13 cellular contexts compared by ENCODE assay signal in the genomic region with DNA sequence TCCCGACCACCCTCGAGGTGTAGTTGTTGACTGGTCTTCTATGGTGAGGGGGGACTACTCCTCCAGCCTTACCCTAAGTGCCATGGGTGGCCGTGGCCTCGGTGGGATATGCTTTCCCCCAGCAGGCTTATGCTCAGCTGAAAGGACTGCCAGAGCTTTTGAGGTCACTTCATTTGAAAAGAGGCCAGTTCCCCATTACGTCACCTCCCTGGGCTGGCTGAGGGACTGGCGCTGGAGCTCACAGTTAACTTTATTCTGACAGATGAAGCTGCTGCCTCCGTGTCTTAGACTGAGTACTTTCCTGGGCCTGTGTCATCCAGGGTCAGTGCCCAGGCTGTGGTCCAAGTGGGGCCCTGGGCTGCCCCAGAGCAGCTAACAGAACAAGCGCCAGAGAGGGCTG. TPM values are rescaled to one million over a fixed set of nuclear protein-coding genes. Genes with fewer than 3 reads are reported as not detected.
A peak's percentile ranks its signal among the peaks of the same experiment; 100 is the strongest.
DNase-seq lines count a peak whose midpoint lies in the region; ATAC-seq, FAIRE-seq and TF ChIP-seq lines count a peak whose summit lies in the region.
"Had no signal": no experiment of that assay in that cellular context is flagged by ENCODE, and none has a peak within 500 bp of the region (broad histone marks: within the 10 kb centered on the region; RNA-seq: fewer than 3 reads in every experiment).

No MANE protein-coding gene starts in this region.

- TF ChIP-seq RAD21 in HepG2 (CRISPR knock-in tag; IDR thresholded peaks at IDR 0.05), result no peak

- peak overlapping the region; percentile 77 for H3K27ac ChIP-seq in KOPT-K1 (ENCODE audit: low read depth, low read length, poor library complexity, severe bottlenecking)
- no peak overlapping the region for H3K27ac ChIP-seq in HepG2 (ENCODE audit: extremely low read length, insufficient read depth, low read length)
- H3K27ac ChIP-seq: SK-N-MC had no signal

- H3K4me3 Mint-ChIP-seq in activated naive CD8-positive, alpha-beta T cell treated with anti-CD3 and anti-CD28 coated beads, Interleukin-2, amount 50 U/mL, for 24 hours, result no peak overlapping the region
- H3K4me3 Mint-ChIP-seq: endodermal cell had no signal

- TF ChIP-seq POLR2A in HepG2 (IDR thresholded peaks at IDR 0.05; ENCODE audit: insufficient read depth in 1 of 2, low read depth in 2 of 2, low read length in 2 of 2), result no peak

- H3K9me3 ChIP-seq in KOPT-K1 (ENCODE audit: insufficient read depth, low read length, poor library complexity, severe bottlenecking) (no peaks in the 10 kb centered on the region), HepG2 (ENCODE audit: low read length) (no peaks in the 10 kb centered on the region)

- intact Hi-C loops in HepG2 (cut with micrococcal nuclease; ENCODE audit: unreplicated experiment), result no loop called here

- TF ChIP-seq CTCF in choroid plexus epithelial cell (conservative IDR thresholded peaks at IDR 0.05; ENCODE audit: low read depth, low read length) (no peak), HepG2 (CRISPR knock-in tag; IDR thresholded peaks at IDR 0.05) (no peak)

- peak overlapping the region; percentile 67 for H3K4me2 ChIP-seq in HepG2 (ENCODE audit: low read depth, low read length)

- H3K4me1 ChIP-seq in HepG2 (ENCODE audit: insufficient read depth, low read length), result peaks cover 57% of the 10 kb centered on the region

- no peak overlapping the region for H2AFZ ChIP-seq in HepG2 (ENCODE audit: low read length)

- in situ Hi-C loops in HepG2 (cut with HindIII; ENCODE audit: extremely low pct_ligation_motif_present, low pct_unique_long_range_greater_than_20kb), result no loop called here

- WGBS in HepG2 (ENCODE audit: low lambda C conversion rate), result 10% methylated on average over 4 of the region's 8 CpGs

- POLR2A ChIA-PET in HepG2 (lab: Yijun Ruan, JAX), result interaction anchor here (1.0 to 2.4 kb wide), 6 partner anchors 10 to 43 kb away, joined by 3 to 10 read pairs (median 4); partner anchors contain the start of gene PCMTD2

- TF ChIP-seq EP300 in HepG2 (IDR thresholded peaks at IDR 0.05; ENCODE audit: low read depth in 2 of 2, low read length in 2 of 2), result no peak
- TF ChIP-seq EP300 in HepG2 (CRISPR knock-in tag; IDR thresholded peaks at IDR 0.05; ENCODE audit: borderline replicate concordance), result no peak

- H3K27ac Mint-ChIP-seq in activated naive CD8-positive, alpha-beta T cell treated with anti-CD3 and anti-CD28 coated beads, Interleukin-2, amount 50 U/mL, for 24 hours, result no peak overlapping the region
- H3K27ac Mint-ChIP-seq: activated naive CD4-positive, alpha-beta T cell treated with anti-CD3 and anti-CD28 coated beads, Interleukin-2, amount 50 U/mL, for 72 hours; endodermal cell had no signal

- H3K9ac ChIP-seq in HepG2 (ENCODE audit: insufficient read depth, low read depth, low read length), result peak overlapping the region; percentile 51; the same call in 1 of the 2 replicates

- no peak for FAIRE-seq in HepG2 (lab: Jason Lieb, UNC)
- FAIRE-seq: islet of Langerhans had no signal

- CTCF ChIA-PET in HepG2 (lab: Yijun Ruan, JAX; ENCODE audit: low intra/inter-chr PET ratio, low total read pairs), result no interaction called here

- no peak overlapping the region for H3K4me3 ChIP-seq in choroid plexus epithelial cell (ENCODE audit: low read depth, low read length)
- H3K4me3 ChIP-seq in HepG2 (replicated peaks in 1 of 3; ENCODE audit: insufficient read depth in 1 of 3, low read depth in 2 of 3, low read length in 3 of 3), result peak overlapping the region in 1 of 3 experiments; percentile 51; a peak in 1 of 6 replicates
- H3K4me3 ChIP-seq: SK-N-MC had no signal

- no TSS peak for BruUV-seq in HepG2 (replicated peaks; lab: Mats Ljungman, UMichigan)

- H3K36me3 Mint-ChIP-seq in activated naive CD8-positive, alpha-beta T cell treated with anti-CD3 and anti-CD28 coated beads, Interleukin-2, amount 50 U/mL, for 24 hours (ENCODE audit: low read depth), result no peaks in the 10 kb centered on the region
- H3K36me3 Mint-ChIP-seq: activated naive CD4-positive, alpha-beta T cell treated with anti-CD3 and anti-CD28 coated beads, Interleukin-2, amount 50 U/mL, for 72 hours had no signal

- DNase-seq in choroid plexus epithelial cell (ENCODE audit: low read depth) (peak; percentile 53), HepG2 (ENCODE audit: low spot score) (no peak), stromal cell of bone marrow (ENCODE audit: low read depth) (peak; percentile 47), COLO829 (ENCODE audit: low spot score) (no peak), HPDE6-E6E7 (ENCODE audit: extremely low spot score) (no peak)
- no peak for DNase-seq in activated naive CD8-positive, alpha-beta T cell treated with anti-CD3 and anti-CD28 coated beads, Interleukin-2, amount 50 U/mL, for 24 hours
- DNase-seq: endodermal cell, NCI-H345 had no signal

- H3K4me1 Mint-ChIP-seq in activated naive CD8-positive, alpha-beta T cell treated with anti-CD3 and anti-CD28 coated beads, Interleukin-2, amount 50 U/mL, for 24 hours, result peaks cover 10% of the 10 kb centered on the region

- H3K27me3 ChIP-seq in HepG2 (ENCODE audit: control insufficient read depth in 1 of 2, insufficient read depth in 2 of 2, low read length in 2 of 2), result peaks cover 34 to 78% of the 10 kb centered on the region in 2 experiments

- no peaks in the 10 kb centered on the region for H3K36me3 ChIP-seq in KOPT-K1 (ENCODE audit: insufficient read depth, low read length)
- no peaks in the 10 kb centered on the region for H3K36me3 ChIP-seq in HepG2 (replicated peaks in 1 of 2; ENCODE audit: control insufficient read depth in 1 of 2, insufficient read depth in 2 of 2, low read length in 2 of 2)

- no peaks in the 10 kb centered on the region for H4K20me1 ChIP-seq in HepG2 (ENCODE audit: insufficient read depth, low read length)

- H3K27me3 Mint-ChIP-seq in activated naive CD8-positive, alpha-beta T cell treated with anti-CD3 and anti-CD28 coated beads, Interleukin-2, amount 50 U/mL, for 24 hours, result no peaks in the 10 kb centered on the region

- peak; percentile 7; the same call in 2 of the 3 replicates for ATAC-seq in HepG2
- ATAC-seq in activated naive CD8-positive, alpha-beta T cell treated with anti-CD3 and anti-CD28 coated beads, Interleukin-2, amount 50 U/mL, for 24 hours, result no peak
- no peak for ATAC-seq in GM18520 (IDR thresholded peaks at IDR 0.05; ENCODE audit: unreplicated experiment)
- ATAC-seq: activated naive CD4-positive, alpha-beta T cell treated with anti-CD3 and anti-CD28 coated beads, Interleukin-2, amount 50 U/mL, for 72 hours had no signal

- no peaks in the 10 kb centered on the region for H3K79me2 ChIP-seq in HepG2 (ENCODE audit: insufficient read depth, low read length)

- H3K9me3 Mint-ChIP-seq in activated naive CD8-positive, alpha-beta T cell treated with anti-CD3 and anti-CD28 coated beads, Interleukin-2, amount 50 U/mL, for 24 hours, result no peaks in the 10 kb centered on the region
- H3K9me3 Mint-ChIP-seq: activated naive CD4-positive, alpha-beta T cell treated with anti-CD3 and anti-CD28 coated beads, Interleukin-2, amount 50 U/mL, for 72 hours; endodermal cell had no signal

RNA-seq across cellular contexts. Expression of gene PCMTD2, which starts 42.8 kb away (rescaled TPM):
- 47.0 and 50.5 TPM in 2 replicates for total RNA-seq in HepG2 (2016; rRNA removed; fragmentation: Illumina TruSeq; extraction: Trizol)
- 5.3 and 6.4 TPM in 2 replicates for total RNA-seq in HepG2 (2016; cell fraction: cytosol; rRNA removed; fragmentation: Illumina TruSeq; extraction: Trizol; ENCODE audit: low read depth)
- total RNA-seq in HepG2 (2016; cell fraction: insoluble cytoplasmic fraction; rRNA removed; fragmentation: Illumina TruSeq; extraction: Trizol), result 44.0 and 57.6 TPM in 2 replicates
- 23.6 and 27.0 TPM in 2 replicates for total RNA-seq in HepG2 (2016; cell fraction: membrane; rRNA removed; fragmentation: Illumina TruSeq; extraction: Trizol)
- 52.1 and 60.5 TPM in 2 replicates for total RNA-seq in HepG2 (2016; cell fraction: nucleus; rRNA removed; fragmentation: Illumina TruSeq; extraction: Trizol)
- 66.3 and 76.9 TPM in 2 replicates for polyA plus RNA-seq in HepG2 (2011; rRNA removed)
- polyA plus RNA-seq in HepG2 (2011; cell fraction: cytosol; rRNA removed), result 40.5 and 52.8 TPM in 2 replicates
- 117 and 148 TPM in 2 replicates for polyA plus RNA-seq in HepG2 (2011; cell fraction: nucleus; rRNA removed)
- 58.6 and 62.1 TPM in 2 replicates for polyA plus RNA-seq in HepG2 (2012)
- polyA plus RNA-seq in HepG2 (2016; cell fraction: cytosol; fragmentation: Illumina TruSeq; extraction: Trizol; ENCODE audit: low read depth), result 1.5 and 2.4 TPM in 2 replicates
- 41.2 and 44.9 TPM in 2 replicates for polyA plus RNA-seq in HepG2 (2016; cell fraction: insoluble cytoplasmic fraction; fragmentation: Illumina TruSeq; extraction: Trizol; ENCODE audit: low read depth)
- polyA plus RNA-seq in HepG2 (2016; cell fraction: membrane; fragmentation: Illumina TruSeq; extraction: Trizol; ENCODE audit: low read depth), result 10.2 and 12.5 TPM in 2 replicates
- 134 and 146 TPM in 2 replicates for polyA plus RNA-seq in HepG2 (2016; cell fraction: nucleus; fragmentation: Illumina TruSeq; extraction: Trizol; ENCODE audit: insufficient read depth, low read depth)
- polyA minus RNA-seq in HepG2 (2011; rRNA and poly(A)+ RNA removed; ENCODE audit: low replicate concordance), result 20.0 and 41.6 TPM in 2 replicates
- polyA minus RNA-seq in HepG2 (2011; cell fraction: cytosol; rRNA and poly(A)+ RNA removed), result 36.8 and 46.1 TPM in 2 replicates
- 78.9 and 107 TPM in 2 replicates for polyA minus RNA-seq in HepG2 (2011; cell fraction: nucleus; rRNA and poly(A)+ RNA removed)

RNA-seq across cellular contexts. Expression of gene MYT1, which starts 48.5 kb away (rescaled TPM):
- total RNA-seq in HepG2 (2016; rRNA removed; fragmentation: Illumina TruSeq; extraction: Trizol), result 0.42 and 0.58 TPM in 2 replicates
- 0.10 TPM in 1 of 2 replicates, not detected in the other for total RNA-seq in HepG2 (2016; cell fraction: cytosol; rRNA removed; fragmentation: Illumina TruSeq; extraction: Trizol; ENCODE audit: low read depth)
- total RNA-seq in HepG2 (2016; cell fraction: insoluble cytoplasmic fraction; rRNA removed; fragmentation: Illumina TruSeq; extraction: Trizol), result 0.12 and 0.30 TPM in 2 replicates
- 0.07 and 0.34 TPM in 2 replicates for total RNA-seq in HepG2 (2016; cell fraction: membrane; rRNA removed; fragmentation: Illumina TruSeq; extraction: Trizol)
- total RNA-seq in HepG2 (2016; cell fraction: nucleus; rRNA removed; fragmentation: Illumina TruSeq; extraction: Trizol), result 0.88 and 1.2 TPM in 2 replicates
- 2.5 and 3.2 TPM in 2 replicates for polyA plus RNA-seq in HepG2 (2011; rRNA removed)
- polyA plus RNA-seq in HepG2 (2011; cell fraction: cytosol; rRNA removed), result 1.5 TPM in 2 replicates
- polyA plus RNA-seq in HepG2 (2011; cell fraction: nucleus; rRNA removed), result 3.2 and 3.4 TPM in 2 replicates
- polyA plus RNA-seq in HepG2 (2012), result 1.0 and 1.6 TPM in 2 replicates
- 0.15 TPM in 1 of 2 replicates, not detected in the other for polyA plus RNA-seq in HepG2 (2016; cell fraction: cytosol; fragmentation: Illumina TruSeq; extraction: Trizol; ENCODE audit: low read depth)
- 0.27 and 0.67 TPM in 2 replicates for polyA plus RNA-seq in HepG2 (2016; cell fraction: insoluble cytoplasmic fraction; fragmentation: Illumina TruSeq; extraction: Trizol; ENCODE audit: low read depth)
- polyA plus RNA-seq in HepG2 (2016; cell fraction: membrane; fragmentation: Illumina TruSeq; extraction: Trizol; ENCODE audit: low read depth), result 0.15 and 0.27 TPM in 2 replicates
- polyA plus RNA-seq in HepG2 (2016; cell fraction: nucleus; fragmentation: Illumina TruSeq; extraction: Trizol; ENCODE audit: insufficient read depth, low read depth), result 1.2 and 2.9 TPM in 2 replicates
- polyA minus RNA-seq in HepG2 (2011; rRNA and poly(A)+ RNA removed; ENCODE audit: low replicate concordance), result 1.4 TPM in 1 of 2 replicates, not detected in the other
- 0.20 and 0.70 TPM in 2 replicates for polyA minus RNA-seq in HepG2 (2011; cell fraction: cytosol; rRNA and poly(A)+ RNA removed)
- polyA minus RNA-seq in HepG2 (2011; cell fraction: nucleus; rRNA and poly(A)+ RNA removed), result 1.8 and 3.6 TPM in 2 replicates

Comparison
In these comparisons a context has a peak if more than half of its experiments do, and no peak if none do; other contexts are left out.
1. DNase-seq: peak in choroid plexus epithelial cell (single experiment) and stromal cell of bone marrow (single experiment); none in HepG2 (single experiment), COLO829 (single experiment), HPDE6-E6E7 (single experiment) and activated naive CD8-positive, alpha-beta T cell treated with anti-CD3 and anti-CD28 coated beads, Interleukin-2, amount 50 U/mL, for 24 hours (single experiment).